Comparison of ENCODE assay signal across 8 cellular contexts in genomic region chr17:46183383-46183782, GRCh38. TPM values are rescaled to one million over a fixed set of nuclear protein-coding genes. Genes with fewer than 3 reads are reported as not detected.
DNase-seq lines count a peak whose midpoint lies in the region; ATAC-seq, FAIRE-seq and TF ChIP-seq lines count a peak whose summit lies in the region.
"Not testable (repeated sequence)": the region's sequence is repeated elsewhere in the genome, so short reads cannot be mapped to it uniquely, and the experiment has no call there.

No MANE protein-coding gene starts in this region.

- CTCF ChIA-PET in A549 (lab: Yijun Ruan, JAX), result interaction anchor here (0.8 to 19.7 kb wide), 8 partner anchors 10 to 144 kb away, joined by 3 to 205 read pairs (median 12); partner anchors contain the start of gene KANSL1
- CTCF ChIA-PET in CD8-positive, alpha-beta memory T cell (lab: Charles Lee), result interaction anchor here (1.3 to 2.9 kb wide), 4 partner anchors 10 to 30 kb away, joined by 3 to 10 read pairs (median 6); partner anchors contain the start of gene KANSL1
- CTCF ChIA-PET in activated naive CD4-positive, alpha-beta T cell treated with anti-CD3 and anti-CD28 coated beads for 36 hours (lab: Charles Lee), result interaction anchor here (1.0 to 1.6 kb wide), 5 partner anchors 10 to 143 kb away, joined by 3 to 8 read pairs (median 4); partner anchors contain the start of gene KANSL1

- peaks cover 0 to 20% (median 6%) of the 10 kb centered on the region in 3 donors for H3K36me3 Mint-ChIP-seq in CD8-positive, alpha-beta memory T cell
- H3K36me3 Mint-ChIP-seq in T-helper 17 cell (ENCODE audit: low read depth); activated naive CD4-positive, alpha-beta T cell treated with anti-CD3 and anti-CD28 coated beads for 36 hours (ENCODE audit: low read depth); memory B cell: not testable (repeated sequence)
- H3K36me3 Mint-ChIP-seq in dendritic cell treated with granulocyte-macrophage colony-stimulating factor and Interleukin-4, amounts not matched to agents 40 ng/mL and 50 ng/mL, for 4 days (ENCODE audit: low read depth), result peaks cover 24% of the 10 kb centered on the region
- H3K36me3 Mint-ChIP-seq in nephron progenitor cell (ENCODE audit: low read depth), result peaks cover 39% of the 10 kb centered on the region

- intact Hi-C loops in activated naive CD4-positive, alpha-beta T cell treated with anti-CD3 and anti-CD28 coated beads for 36 hours (cut with micrococcal nuclease), result not testable (repeated sequence)
- intact Hi-C loops in dendritic cell treated with granulocyte-macrophage colony-stimulating factor and Interleukin-4, amounts not matched to agents 40 ng/mL and 50 ng/mL, for 4 days (cut with micrococcal nuclease), result loop anchor here (10.0 kb wide), 2 partner anchors 139 to 179 kb away; no protein-coding TSS in a partner anchor

- FAIRE-seq in A549 (lab: Jason Lieb, UNC), result not testable (repeated sequence)

- H3K4me3 ChIP-seq in A549; CD8-positive, alpha-beta memory T cell (ENCODE audit: low read length): not testable (repeated sequence)

- peak overlapping the region in 6 of 7 donors; percentile 4 to 82 (median 44) for H3K4me3 Mint-ChIP-seq in CD8-positive, alpha-beta memory T cell
- peak overlapping the region; percentile 47 for H3K4me3 Mint-ChIP-seq in T-helper 17 cell
- H3K4me3 Mint-ChIP-seq in activated naive CD4-positive, alpha-beta T cell treated with anti-CD3 and anti-CD28 coated beads for 36 hours; dendritic cell treated with granulocyte-macrophage colony-stimulating factor and Interleukin-4, amounts not matched to agents 40 ng/mL and 50 ng/mL, for 4 days; memory B cell; nephron progenitor cell: not testable (repeated sequence)
- H3K4me3 Mint-ChIP-seq in stimulated activated naive CD8-positive, alpha-beta T cell treated with anti-CD3 and anti-CD28 coated beads, Interleukin-15, amount 100 ng/mL, for 72 hours, result peak overlapping the region; percentile 27 to 42

- TF ChIP-seq POLR2A in A549 (IDR thresholded peaks at IDR 0.05; ENCODE audit: low read length), result not testable (repeated sequence)

- peaks cover 65% of the 10 kb centered on the region for H3K4me1 ChIP-seq in A549
- H3K4me1 ChIP-seq in CD8-positive, alpha-beta memory T cell (ENCODE audit: insufficient read depth, low read length), result peaks cover 91% of the 10 kb centered on the region

- WGBS in A549 (ENCODE audit: missing lambda C conversion rate), result 95% methylated on average over 7 of the region's 7 CpGs

- not testable (repeated sequence) for TF ChIP-seq CTCF in A549 (IDR thresholded peaks at IDR 0.05); nephron progenitor cell (IDR thresholded peaks at IDR 0.05)

- TF ChIP-seq RAD21 in A549 (conservative IDR thresholded peaks at IDR 0.05 in 1 of 2, IDR thresholded peaks at IDR 0.05 in 1 of 2), result not testable (repeated sequence)

- TF ChIP-seq EP300 in A549 (IDR thresholded peaks at IDR 0.05), result not testable (repeated sequence)

- 0 out of 3 replicates have a peak overlapping the region, but pooled peaks have one; percentile 0 for H3K4me2 ChIP-seq in A549

- not testable (repeated sequence) for H3K9me3 Mint-ChIP-seq in CD8-positive, alpha-beta memory T cell; activated naive CD4-positive, alpha-beta T cell treated with anti-CD3 and anti-CD28 coated beads for 36 hours; dendritic cell treated with granulocyte-macrophage colony-stimulating factor and Interleukin-4, amounts not matched to agents 40 ng/mL and 50 ng/mL, for 4 days; memory B cell; nephron progenitor cell; stimulated activated naive CD8-positive, alpha-beta T cell treated with anti-CD3 and anti-CD28 coated beads, Interleukin-15, amount 100 ng/mL, for 72 hours

- ATAC-seq in A549; T-helper 17 cell; memory B cell (ENCODE audit: low read depth); stimulated activated naive CD8-positive, alpha-beta T cell treated with anti-CD3 and anti-CD28 coated beads, Interleukin-15, amount 100 ng/mL, for 72 hours: not testable (repeated sequence)

- DNase-seq in A549 (ENCODE audit: low read depth in 1 of 2, low spot score in 1 of 2); CD8-positive, alpha-beta memory T cell; T-helper 17 cell; activated naive CD4-positive, alpha-beta T cell treated with anti-CD3 and anti-CD28 coated beads for 36 hours; memory B cell (ENCODE audit: low spot score in 2 of 2); nephron progenitor cell; stimulated activated naive CD8-positive, alpha-beta T cell treated with anti-CD3 and anti-CD28 coated beads, Interleukin-15, amount 100 ng/mL, for 72 hours: not testable (repeated sequence)

- H3K9me3 ChIP-seq in A549; CD8-positive, alpha-beta memory T cell (ENCODE audit: low read length); T-helper 17 cell (ENCODE audit: control insufficient read depth, low read length, poor library complexity, severe bottlenecking): not testable (repeated sequence)

- H3K27me3 Mint-ChIP-seq in CD8-positive, alpha-beta memory T cell; T-helper 17 cell; activated naive CD4-positive, alpha-beta T cell treated with anti-CD3 and anti-CD28 coated beads for 36 hours (ENCODE audit: low read depth); dendritic cell treated with granulocyte-macrophage colony-stimulating factor and Interleukin-4, amounts not matched to agents 40 ng/mL and 50 ng/mL, for 4 days; memory B cell; nephron progenitor cell (ENCODE audit: low read depth, poor library complexity); stimulated activated naive CD8-positive, alpha-beta T cell treated with anti-CD3 and anti-CD28 coated beads, Interleukin-15, amount 100 ng/mL, for 72 hours: not testable (repeated sequence)

- H3K27ac ChIP-seq in A549; CD8-positive, alpha-beta memory T cell (ENCODE audit: low read depth, low read length): not testable (repeated sequence)

- H3K27me3 ChIP-seq in CD8-positive, alpha-beta memory T cell (ENCODE audit: insufficient read depth, low read length, poor library complexity, severe bottlenecking), result not testable (repeated sequence)

- H3K36me3 ChIP-seq in CD8-positive, alpha-beta memory T cell (ENCODE audit: insufficient read depth, low read length), result not testable (repeated sequence)

- peak overlapping the region in 5 of 8 donors; percentile 51 to 85 (median 62) for H3K27ac Mint-ChIP-seq in CD8-positive, alpha-beta memory T cell
- H3K27ac Mint-ChIP-seq in T-helper 17 cell, result peak overlapping the region; percentile 88
- H3K27ac Mint-ChIP-seq in activated naive CD4-positive, alpha-beta T cell treated with anti-CD3 and anti-CD28 coated beads for 36 hours, result peak overlapping the region; percentile 14
- peak overlapping the region; percentile 75 for H3K27ac Mint-ChIP-seq in dendritic cell treated with granulocyte-macrophage colony-stimulating factor and Interleukin-4, amounts not matched to agents 40 ng/mL and 50 ng/mL, for 4 days
- peak overlapping the region; percentile 51 for H3K27ac Mint-ChIP-seq in memory B cell
- H3K27ac Mint-ChIP-seq in nephron progenitor cell, result peak overlapping the region; percentile 79
- H3K27ac Mint-ChIP-seq in stimulated activated naive CD8-positive, alpha-beta T cell treated with anti-CD3 and anti-CD28 coated beads, Interleukin-15, amount 100 ng/mL, for 72 hours, result peak overlapping the region in 1 of 2 donors; percentile 87

- POLR2A ChIA-PET in A549 (lab: Yijun Ruan, JAX), result interaction anchor here (2.3 kb wide), 1 partner anchor 10 kb away, joined by 11 read pairs; the partner anchor contains the start of gene KANSL1
- POLR2A ChIA-PET in CD8-positive, alpha-beta memory T cell (lab: Charles Lee), result interaction anchor here (1.9 kb wide), 1 partner anchor 9 kb away, joined by 14 read pairs; the partner anchor contains the start of gene KANSL1

- H3K4me1 Mint-ChIP-seq in CD8-positive, alpha-beta memory T cell, result peaks cover 89 to 99% (median 98%) of the 10 kb centered on the region in 3 donors
- H3K4me1 Mint-ChIP-seq in T-helper 17 cell, result peaks cover 86% of the 10 kb centered on the region
- H3K4me1 Mint-ChIP-seq in activated naive CD4-positive, alpha-beta T cell treated with anti-CD3 and anti-CD28 coated beads for 36 hours (ENCODE audit: low read depth), result peaks cover 94% of the 10 kb centered on the region
- H3K4me1 Mint-ChIP-seq in dendritic cell treated with granulocyte-macrophage colony-stimulating factor and Interleukin-4, amounts not matched to agents 40 ng/mL and 50 ng/mL, for 4 days (ENCODE audit: low read depth), result peaks cover 94% of the 10 kb centered on the region
- H3K4me1 Mint-ChIP-seq in memory B cell, result peaks cover 58% of the 10 kb centered on the region
- peaks cover 61% of the 10 kb centered on the region for H3K4me1 Mint-ChIP-seq in nephron progenitor cell
- peaks cover 97% of the 10 kb centered on the region for H3K4me1 Mint-ChIP-seq in stimulated activated naive CD8-positive, alpha-beta T cell treated with anti-CD3 and anti-CD28 coated beads, Interleukin-15, amount 100 ng/mL, for 72 hours

RNA-seq across cellular contexts. Expression of gene KANSL1, which starts 9.8 kb away (rescaled TPM):
- polyA plus RNA-seq in A549 (2011; rRNA removed), result 27.9 and 52.4 TPM in 2 replicates
- 8.6 and 10.8 TPM in 2 replicates for polyA plus RNA-seq in A549 (2012; cell fraction: cytosol; rRNA removed)
- 28.6 and 58.2 TPM in 2 replicates for polyA plus RNA-seq in A549 (2012; cell fraction: nucleus; rRNA removed)
- 21.4 to 26.0 TPM (median 22.6 TPM) in 3 replicates for polyA plus RNA-seq in A549 (2017; fragmentation: RNase III; extraction: RNeasy Plus Mini Kit Qiagen cat#74134 plus additional on column Dnase treatment)
- polyA minus RNA-seq in A549 (2011; rRNA and poly(A)+ RNA removed), result 164 and 170 TPM in 2 replicates
- total RNA-seq in CD8-positive, alpha-beta memory T cell, result 10 to 100 TPM; 69.2 to 70.7 TPM
- 20.9 TPM for polyA plus RNA-seq in CD8-positive, alpha-beta memory T cell
- total RNA-seq in T-helper 17 cell, result 100 to 1,000 TPM; 142 to 187 TPM
- 10 to 100 TPM; 64.3 to 64.5 TPM for total RNA-seq in activated naive CD4-positive, alpha-beta T cell treated with anti-CD3 and anti-CD28 coated beads for 36 hours
